ENCODE assay signal across 1 cellular context in the genomic region with DNA sequence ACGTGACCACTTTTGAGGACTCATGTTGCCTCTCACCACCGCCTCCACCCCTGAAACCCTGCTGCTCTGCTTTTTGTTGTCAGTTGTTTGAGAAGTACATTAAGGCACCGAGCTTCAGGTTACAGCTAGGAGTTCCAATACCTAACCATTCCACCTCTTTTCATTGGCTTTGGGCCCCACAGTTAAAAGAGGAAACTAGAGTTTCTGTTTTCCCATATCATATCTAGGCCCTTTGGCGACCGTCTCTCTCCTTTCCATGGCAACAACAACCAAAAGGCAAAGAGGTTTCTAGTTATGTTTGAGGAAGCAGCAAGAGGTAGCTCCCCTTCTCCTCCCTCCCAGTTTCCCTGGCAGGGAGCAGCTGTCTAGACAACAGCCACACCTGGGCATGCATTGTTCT.
TF ChIP-seq lines count a peak whose summit lies in the region.

No MANE protein-coding gene starts in this region.

TF ChIP-seq in H1, 55 proteins besides CTCF, POLR2A, EP300 and RAD21:
- TF ChIP-seq BRCA1 (IDR thresholded peaks at IDR 0.05; ENCODE audit: low read depth, low read length) (no peak), EGR1 (IDR thresholded peaks at IDR 0.05; ENCODE audit: borderline replicate concordance, low read depth, low read length) (no peak), JUN (IDR thresholded peaks at IDR 0.05; ENCODE audit: low read depth, low read length) (no peak), SP2 (IDR thresholded peaks at IDR 0.05; ENCODE audit: low read length) (no peak), RBBP5 (IDR thresholded peaks at IDR 0.05; ENCODE audit: borderline replicate concordance, low read depth, low read length) (no peak), FOSL1 (IDR thresholded peaks at IDR 0.05; ENCODE audit: insufficient read depth, low read depth, low read length) (no peak), RNF2 (IDR thresholded peaks at IDR 0.05; ENCODE audit: borderline replicate concordance, low read depth, low read length, missing control alignments, poor library complexity, severe bottlenecking) (no peak), TBP (IDR thresholded peaks at IDR 0.05; ENCODE audit: low read depth, low read length) (no peak), HDAC2 (IDR thresholded peaks at IDR 0.05; ENCODE audit: borderline replicate concordance in 1 of 2, low read depth in 2 of 2, low read length in 2 of 2) (no peak), CEBPB (IDR thresholded peaks at IDR 0.05; ENCODE audit: low read depth, low read length) (no peak), SAP30 (IDR thresholded peaks at IDR 0.05; ENCODE audit: insufficient read depth, insufficient replicate concordance, low read length) (no peak), RXRA (IDR thresholded peaks at IDR 0.05; ENCODE audit: insufficient read depth, low read depth, low read length) (no peak), SRF (IDR thresholded peaks at IDR 0.05; ENCODE audit: low read depth, low read length) (no peak), E2F6 (IDR thresholded peaks at IDR 0.05) (no peak), CHD2 (IDR thresholded peaks at IDR 0.05; ENCODE audit: low read length) (no peak), SUZ12 (IDR thresholded peaks at IDR 0.05; ENCODE audit: low read length) (no peak)
- TF ChIP-seq, protein P1, sequence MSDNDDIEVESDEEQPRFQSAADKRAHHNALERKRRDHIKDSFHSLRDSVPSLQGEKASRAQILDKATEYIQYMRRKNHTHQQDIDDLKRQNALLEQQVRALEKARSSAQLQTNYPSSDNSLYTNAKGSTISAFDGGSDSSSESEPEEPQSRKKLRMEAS (IDR thresholded peaks at IDR 0.05): no peak
